8 cellular contexts compared by ENCODE assay signal in the genomic region with DNA sequence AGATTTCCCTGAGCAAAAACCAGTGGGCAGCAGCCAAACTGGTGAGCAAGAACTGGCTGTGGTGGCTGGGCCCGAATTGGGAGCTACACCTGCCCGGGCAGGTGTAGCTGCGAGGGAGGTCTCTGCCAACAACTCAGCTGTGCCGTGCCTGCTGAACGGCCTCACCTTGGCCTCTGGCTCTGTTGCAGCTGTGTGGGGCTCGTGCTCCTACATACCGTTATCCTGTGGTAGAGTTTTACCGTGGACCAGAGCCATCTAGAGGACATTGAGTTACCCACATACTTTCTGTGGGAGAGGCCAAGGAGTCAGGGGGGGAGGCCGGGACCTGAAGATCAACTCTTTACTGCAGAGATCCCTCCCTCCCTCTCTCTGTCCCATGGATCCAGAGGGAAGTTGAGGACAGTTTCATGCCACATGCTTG. TPM values are rescaled to one million over a fixed set of nuclear protein-coding genes. Genes with fewer than 3 reads are reported as not detected.
A peak's percentile ranks its signal among the peaks of the same experiment; 100 is the strongest.
DNase-seq lines count a peak whose midpoint lies in the region; ATAC-seq, FAIRE-seq and TF ChIP-seq lines count a peak whose summit lies in the region.

No MANE protein-coding gene starts in this region.

- H4K5ac ChIP-seq in H1 (ENCODE audit: insufficient read length, low read depth, low read length): no peak overlapping the region

- H3K27ac ChIP-seq in A549 (peak overlapping the region in 1 of 2 experiments; percentile 71; a peak in 2 of 6 replicates), H1 (ENCODE audit: low read depth, low read length) (no peak overlapping the region), stomach (no peak overlapping the region)

- H4K91ac ChIP-seq in H1 (replicated peaks; ENCODE audit: insufficient read length, low read length): no peak overlapping the region

- H3K27me3 Mint-ChIP-seq in endothelial cell (ENCODE audit: unreplicated experiment): peaks cover 7% of the 10 kb centered on the region

- no peaks in the 10 kb centered on the region for H3K36me3 ChIP-seq in H1 (ENCODE audit: control insufficient read depth in 2 of 4, insufficient read depth in 4 of 4, low read length in 3 of 4)
- no peaks in the 10 kb centered on the region for H3K36me3 ChIP-seq in stomach

- peak in 1 of 2 experiments; percentile 39; a peak in 2 of 5 replicates for TF ChIP-seq RAD21 in A549 (conservative IDR thresholded peaks at IDR 0.05 in 1 of 2, IDR thresholded peaks at IDR 0.05 in 1 of 2)
- TF ChIP-seq RAD21 in H1 (IDR thresholded peaks at IDR 0.05 in 1 of 2, conservative IDR thresholded peaks at IDR 0.05 in 1 of 2; ENCODE audit: low read depth in 2 of 2, low read length in 2 of 2): peak; percentile 32 to 50; a peak in 3 of 4 replicates

- no peak overlapping the region for H2BK20ac ChIP-seq in H1 (ENCODE audit: low read length)

- H2BK15ac ChIP-seq in H1 (ENCODE audit: low read length): 0 out of 2 replicates have a peak overlapping the region, but pooled peaks have one; percentile 97

- FAIRE-seq in A549 (lab: Jason Lieb, UNC): no peak
- peak; percentile 77 for FAIRE-seq in GM12892 (lab: Jason Lieb, UNC)
- no peak for FAIRE-seq in RCC 7860 (lab: Jason Lieb, UNC)
- peak; percentile 55 for FAIRE-seq in H1 (lab: Jason Lieb, UNC)

- peak; percentile 33; the same call in 2 of the 3 replicates for TF ChIP-seq CTCF in A549 (IDR thresholded peaks at IDR 0.05)
- TF ChIP-seq CTCF in H1 (IDR thresholded peaks at IDR 0.05; ENCODE audit: control extremely low read depth in 1 of 3, insufficient read depth in 1 of 3, low read depth in 1 of 3, low read length in 3 of 3): peak in 2 of 3 experiments; percentile 41 to 47; a peak in 3 of 4 replicates
- no peak for TF ChIP-seq CTCF in stomach (IDR thresholded peaks at IDR 0.05)
- no peak for TF ChIP-seq CTCF in endothelial cell (IDR thresholded peaks at IDR 0.05; ENCODE audit: unreplicated experiment)

- no peak overlapping the region for H3K56ac ChIP-seq in H1 (replicated peaks; ENCODE audit: insufficient read length, low read depth, low read length)

- H3K9me3 Mint-ChIP-seq in endothelial cell (ENCODE audit: unreplicated experiment): no peaks in the 10 kb centered on the region

- ATAC-seq in A549: peak; percentile 93 to 94
- ATAC-seq in HG02870 (IDR thresholded peaks at IDR 0.05; ENCODE audit: unreplicated experiment): peak; percentile 86

- H4K20me1 ChIP-seq in H1 (replicated peaks in 1 of 2; ENCODE audit: control insufficient read depth in 1 of 2, insufficient read depth in 2 of 2, low read length in 2 of 2): no peaks in the 10 kb centered on the region

- H3K18ac ChIP-seq in H1 (ENCODE audit: extremely low read depth, low read length): no peak overlapping the region

- H3K4me1 ChIP-seq in A549: peaks cover 23% of the 10 kb centered on the region
- H3K4me1 ChIP-seq in H1 (replicated peaks in 1 of 4; ENCODE audit: control insufficient read depth in 3 of 4, insufficient read depth in 4 of 4, low read length in 3 of 4): peaks cover 0 to 5% (median 3%) of the 10 kb centered on the region in 4 experiments; a peak in 4 of 7 replicates
- H3K4me1 ChIP-seq in stomach: peaks cover 0 to 22% (median 6%) of the 10 kb centered on the region in 4 donors

- H3K4me1 Mint-ChIP-seq in endothelial cell (ENCODE audit: unreplicated experiment): peaks cover 5% of the 10 kb centered on the region

- H2BK12ac ChIP-seq in H1 (ENCODE audit: low read depth, low read length): peak overlapping the region; percentile 75; the same call in 1 of the 2 replicates

- H3K9ac ChIP-seq in H1 (replicated peaks in 1 of 4; ENCODE audit: extremely low read depth in 1 of 4, low read depth in 3 of 4, low read length in 3 of 4): no peak overlapping the region

- no peaks in the 10 kb centered on the region for H3K79me2 ChIP-seq in H1 (ENCODE audit: control insufficient read depth in 1 of 2, insufficient read depth in 2 of 2, low read length in 2 of 2)

- TF ChIP-seq EP300 in A549 (IDR thresholded peaks at IDR 0.05) (no peak), H1 (IDR thresholded peaks at IDR 0.05; ENCODE audit: borderline replicate concordance in 1 of 2, low read depth in 2 of 2, low read length in 2 of 2) (no peak), stomach (IDR thresholded peaks at IDR 0.05) (no peak)

- DNase-seq in A549 (ENCODE audit: low read depth in 1 of 2, low spot score in 1 of 2): peak; percentile 50 to 53
- no peak for DNase-seq in GM12892 (ENCODE audit: insufficient read length)
- peak; percentile 11 for DNase-seq in RCC 7860 (ENCODE audit: low spot score)
- DNase-seq in H1 (ENCODE audit: low read depth in 1 of 2, low spot score in 2 of 2): no peak
- peak; percentile 39 for DNase-seq in stomach
- no peak for DNase-seq in endothelial cell (ENCODE audit: low spot score)
- DNase-seq in stimulated activated CD4-positive, alpha-beta T cell treated with anti-CD3 and anti-CD28 coated beads, Interleukin-12 subunit alpha, Interleukin-12 subunit beta, amount 100 ng/mL, for 4 hours: no peak

- H3K14ac ChIP-seq in H1 (ENCODE audit: insufficient read length): no peak overlapping the region

- H3K4me2 ChIP-seq in A549 (peak overlapping the region; percentile 35), H1 (ENCODE audit: insufficient read depth in 1 of 2, low read depth in 2 of 2, low read length in 2 of 2) (no peak overlapping the region)

- POLR2A ChIA-PET in A549 (lab: Yijun Ruan, JAX): no interaction called here
- POLR2A ChIA-PET in H1 (lab: Charles Lee; ENCODE audit: partially characterized antibody): interaction anchor here (1.0 to 1.9 kb wide), 3 partner anchors 9 to 368 kb away, joined by 4 to 6 read pairs (median 4); partner anchors contain the start of gene ZIC2

- H2AK5ac ChIP-seq in H1 (ENCODE audit: low read depth, low read length): no peak overlapping the region

- no peaks in the 10 kb centered on the region for H3K36me3 Mint-ChIP-seq in endothelial cell (ENCODE audit: low read depth, unreplicated experiment)

- H3K4ac ChIP-seq in H1 (replicated peaks; ENCODE audit: insufficient read length, low read depth, low read length): peak overlapping the region; percentile 9

- H3K4me3 ChIP-seq in A549 (no peak overlapping the region), H1 (ENCODE audit: extremely low read depth in 1 of 4, insufficient read depth in 2 of 4, low read depth in 3 of 4, low read length in 4 of 4) (no peak overlapping the region), stomach (no peak overlapping the region)

- no peak overlapping the region for H4K8ac ChIP-seq in H1 (ENCODE audit: extremely low read depth, insufficient read depth, low read length)

- 30% methylated on average over 9 of the region's 9 CpGs for WGBS in A549 (ENCODE audit: missing lambda C conversion rate)
- 79% methylated on average over 9 of the region's 9 CpGs; no CpG with 5 or more reads in 1 of the 2 experiments for WGBS in H1 (ENCODE audit: extremely low coverage in 1 of 2, insufficient coverage in 1 of 2, insufficient read length in 1 of 2, insufficient replicate concordance in 2 of 2, low coverage in 1 of 2, low lambda C conversion rate in 2 of 2, missing lambda C conversion rate in 1 of 2), 2 experiments
- WGBS in stomach, 5 donors: 24 to 46% (median 29%) methylated on average over 7 to 9 of the region's 9 CpGs

- H2BK120ac ChIP-seq in H1 (replicated peaks; ENCODE audit: low read depth, low read length): no peak overlapping the region

- intact Hi-C loops in stomach (cut with DNase I; ENCODE audit: low total_unique reads): no loop called here

- no peaks in the 10 kb centered on the region; the same call in 1 of the 2 replicates for H3K79me1 ChIP-seq in H1 (ENCODE audit: low read depth, low read length)

- no peak overlapping the region for H3K23ac ChIP-seq in H1 (ENCODE audit: insufficient read length)

- no peaks in the 10 kb centered on the region for H3K27me3 ChIP-seq in H1 (replicated peaks in 1 of 4; ENCODE audit: control insufficient read depth in 3 of 4, extremely low read depth in 1 of 4, insufficient read depth in 3 of 4, low read length in 3 of 4)
- H3K27me3 ChIP-seq in stomach: no peaks in the 10 kb centered on the region

- H3K27ac Mint-ChIP-seq in endothelial cell (ENCODE audit: unreplicated experiment): no peak overlapping the region

- CTCF ChIA-PET in A549 (lab: Yijun Ruan, JAX): interaction anchor here (0.7 to 1.9 kb wide), 5 partner anchors 30 to 178 kb away, joined by 3 to 5 read pairs (median 3); no protein-coding TSS in a partner anchor
- CTCF ChIA-PET in H1 (lab: Charles Lee; ENCODE audit: partially characterized antibody): interaction anchor here (0.5 to 4.5 kb wide), 12 partner anchors 13 to 935 kb away, joined by 3 to 31 read pairs (median 4); no protein-coding TSS in a partner anchor

- H3K9me3 ChIP-seq in A549: no peaks in the 10 kb centered on the region
- H3K9me3 ChIP-seq in H1 (ENCODE audit: insufficient read depth in 2 of 2, low read depth in 1 of 2, low read length in 1 of 2): no peaks in the 10 kb centered on the region
- no peaks in the 10 kb centered on the region for H3K9me3 ChIP-seq in stomach

- H2BK5ac ChIP-seq in H1 (ENCODE audit: low read depth, low read length): 0 out of 2 replicates have a peak overlapping the region, but pooled peaks have one; percentile 8

- no peak overlapping the region for H3K4me3 Mint-ChIP-seq in endothelial cell (ENCODE audit: unreplicated experiment)

- H2AFZ ChIP-seq in H1 (ENCODE audit: low read length): no peak overlapping the region

- H3K23me2 ChIP-seq in H1 (ENCODE audit: low read depth, low read length): no peaks in the 10 kb centered on the region

- TF ChIP-seq POLR2A in A549 (IDR thresholded peaks at IDR 0.05; ENCODE audit: low read length) (no peak), GM12892 (IDR thresholded peaks at IDR 0.05; ENCODE audit: low read depth, low read length) (no peak), H1 (IDR thresholded peaks at IDR 0.05; ENCODE audit: control extremely low read depth in 1 of 2, low read depth in 2 of 2, low read length in 2 of 2) (no peak), stomach (IDR thresholded peaks at IDR 0.05) (no peak)

RNA-seq across cellular contexts. Expression of gene CLYBL, which starts 8.0 kb away (rescaled TPM):
- polyA plus RNA-seq in A549 (2011; rRNA removed) (6.9 and 8.1 TPM in 2 replicates), A549 (2017; fragmentation: RNase III; extraction: RNeasy Plus Mini Kit Qiagen cat#74134 plus additional on column Dnase treatment) (2.0 to 2.5 TPM (median 2.2 TPM) in 3 replicates), H1 (2011; rRNA removed) (5.2 and 9.2 TPM in 2 replicates), stomach (1 to 10 TPM; 1.1 to 8.4 (median 6.7) TPM)
- polyA plus RNA-seq in A549 (2012; cell fraction: cytosol; rRNA removed): 0.89 and 1.6 TPM in 2 replicates
- polyA plus RNA-seq in A549 (2012; cell fraction: nucleus; rRNA removed): 0.54 and 1.2 TPM in 2 replicates
- 1.4 and 2.3 TPM in 2 replicates for polyA minus RNA-seq in A549 (2011; rRNA and poly(A)+ RNA removed)
- 8.2 TPM for polyA plus RNA-seq in GM12892 (2012; ENCODE audit: missing spikeins)
- 9.8 and 11.3 TPM in 2 replicates for total RNA-seq in H1 (2021; fragmentation: NEBNext Ultra II Directional; extraction: Animal tissue kit (Norgen Biotek cat#: 25700))
- polyA plus RNA-seq in H1 (2011; cell fraction: cytosol; rRNA removed): 9.0 TPM
- 8.9 TPM for polyA plus RNA-seq in H1 (2011; cell fraction: nucleus; rRNA removed)
- polyA plus RNA-seq in H1 (2012, experiment 1 of 2): 10.6 to 17.4 TPM (median 12.6 TPM) in 4 replicates
- polyA plus RNA-seq in H1 (2012, experiment 2 of 2): 7.1 TPM
- polyA plus RNA-seq in H1 (2013, experiment 1 of 2): 14.7 TPM
- polyA plus RNA-seq in H1 (2013, experiment 2 of 2): 12.4 TPM
- 3.0 and 9.0 TPM in 2 replicates for polyA minus RNA-seq in H1 (2011; rRNA and poly(A)+ RNA removed)
- polyA minus RNA-seq in H1 (2011; cell fraction: cytosol; rRNA and poly(A)+ RNA removed): 3.5 TPM
- polyA minus RNA-seq in H1 (2011; cell fraction: nucleus; rRNA and poly(A)+ RNA removed): 17.8 TPM
- total RNA-seq in stomach (1 to 10 TPM in 4 of 5 donors, not detected in 1; 2.3 to 5.8 (median 3.4) TPM), endothelial cell (ENCODE audit: unreplicated experiment) (7.6 TPM)

Comparison
In these comparisons a context has a peak if more than half of its experiments do, and no peak if none do; other contexts are left out.
1. DNase-seq: peak in A549 (2 of 2), RCC 7860 (single experiment) and stomach (single experiment); none in GM12892 (single experiment), H1 (0 of 2), endothelial cell (single experiment) and stimulated activated CD4-positive, alpha-beta T cell treated with anti-CD3 and anti-CD28 coated beads, Interleukin-12 subunit alpha, Interleukin-12 subunit beta, amount 100 ng/mL, for 4 hours (single experiment).
2. CTCF ChIP-seq: peak in A549 (single experiment) and H1 (2 of 3); none in stomach (0 of 7) and endothelial cell (single experiment).
3. Of the 18 proteins assayed by ChIP-seq in both H1 and A549: peak only in H1: none; only in A549: none; in both: CTCF; in neither: 15; mixed calls (peak in some experiments, not most) for 2.